Comparison of ENCODE assay signal across 11 cellular contexts in genomic region chr11:61037694-61038093, GRCh38.
DNase-seq lines count a peak whose midpoint lies in the region; ATAC-seq and TF ChIP-seq lines count a peak whose summit lies in the region.
"Had no signal": no experiment of that assay in that cellular context is flagged by ENCODE, and none has a peak within 500 bp of the region (broad histone marks: within the 10 kb centered on the region; RNA-seq: fewer than 3 reads in every experiment).

No MANE protein-coding gene starts in this region.

- TF ChIP-seq CTCF in right atrium auricular region (IDR thresholded peaks at IDR 0.05) (no peak), fibroblast of pulmonary artery (IDR thresholded peaks at IDR 0.05; ENCODE audit: low read length, missing control alignments) (no peak), thyroid gland (IDR thresholded peaks at IDR 0.05) (no peak), spleen (IDR thresholded peaks at IDR 0.05 in 8 of 11, conservative IDR thresholded peaks at IDR 0.05 in 3 of 11) (no peak)

- peak overlapping the region; percentile 82 for H3K27ac Mint-ChIP-seq in activated T-cell treated with anti-CD3 and anti-CD28 coated beads, Interleukin-2, amount 50 U/mL, for 72 hours

- H3K27ac ChIP-seq in right atrium auricular region (no peak overlapping the region), thyroid gland (no peak overlapping the region), spleen (no peak overlapping the region)
- H3K27ac ChIP-seq: right lobe of liver had no signal

- TF ChIP-seq POLR2A in thyroid gland (IDR thresholded peaks at IDR 0.05), result no peak
- TF ChIP-seq POLR2A in spleen (IDR thresholded peaks at IDR 0.05), result no peak

- peak overlapping the region; percentile 71 to 72 for H3K4me3 Mint-ChIP-seq in activated T-cell treated with anti-CD3 and anti-CD28 coated beads, Interleukin-2, amount 50 U/mL, for 72 hours

- H3K9me3 ChIP-seq in right atrium auricular region (no peaks in the 10 kb centered on the region), thyroid gland (no peaks in the 10 kb centered on the region), spleen (no peaks in the 10 kb centered on the region)
- H3K9me3 ChIP-seq: right lobe of liver had no signal

- 10 to 19% methylated on average over 3 of the region's 3 CpGs for WGBS in thyroid gland, 2 donors
- 41 to 47% (median 45%) methylated on average over 3 of the region's 3 CpGs for WGBS in spleen, 5 donors

- no peak for ATAC-seq in left ventricle myocardium superior
- ATAC-seq in activated T-cell treated with anti-CD3 and anti-CD28 coated beads, Interleukin-2, amount 50 U/mL, for 72 hours (replicated peaks in 1 of 2), result peak; percentile 44 to 45
- no peak for ATAC-seq in HG03354 (IDR thresholded peaks at IDR 0.05; ENCODE audit: poor library complexity, severe bottlenecking, unreplicated experiment)
- no peak for ATAC-seq in HG02642 (IDR thresholded peaks at IDR 0.05; ENCODE audit: poor library complexity, unreplicated experiment)
- ATAC-seq: right lobe of liver had no signal

- peaks cover 5 to 19% of the 10 kb centered on the region in 2 donors for H3K36me3 Mint-ChIP-seq in activated T-cell treated with anti-CD3 and anti-CD28 coated beads, Interleukin-2, amount 50 U/mL, for 72 hours (ENCODE audit: insufficient read depth in 2 of 2)

- H3K27me3 ChIP-seq in right atrium auricular region, result no peaks in the 10 kb centered on the region
- no peaks in the 10 kb centered on the region for H3K27me3 ChIP-seq in thyroid gland
- no peaks in the 10 kb centered on the region for H3K27me3 ChIP-seq in spleen (replicated peaks in 1 of 7)
- H3K27me3 ChIP-seq: right lobe of liver had no signal

- H3K36me3 ChIP-seq in right atrium auricular region (no peaks in the 10 kb centered on the region), thyroid gland (no peaks in the 10 kb centered on the region), spleen (no peaks in the 10 kb centered on the region)
- H3K36me3 ChIP-seq: right lobe of liver had no signal

- intact Hi-C loops in left ventricle myocardium superior (cut with micrococcal nuclease) (no loop called here), thyroid gland (cut with DNase I) (no loop called here), spleen (cut with DNase I; ENCODE audit: low total_unique reads) (no loop called here)

- peaks cover 0 to 5% of the 10 kb centered on the region in 2 donors for H3K4me1 ChIP-seq in right atrium auricular region
- no peaks in the 10 kb centered on the region for H3K4me1 ChIP-seq in thyroid gland
- peaks cover 8 to 24% (median 16%) of the 10 kb centered on the region in 6 donors for H3K4me1 ChIP-seq in spleen
- H3K4me1 ChIP-seq: right lobe of liver had no signal

- no peaks in the 10 kb centered on the region for H3K9me3 Mint-ChIP-seq in activated T-cell treated with anti-CD3 and anti-CD28 coated beads, Interleukin-2, amount 50 U/mL, for 72 hours

- DNase-seq in left ventricle myocardium superior (peak; percentile 48), right atrium auricular region (ENCODE audit: low spot score) (no peak), fibroblast of pulmonary artery (ENCODE audit: low read depth) (peak; percentile 10), thyroid gland (peak; percentile 73 to 80), spleen (no peak)
- no peak for DNase-seq in activated T-cell treated with anti-CD3 and anti-CD28 coated beads, Interleukin-2, amount 50 U/mL, for 72 hours
- DNase-seq: C1 segment of cervical spinal cord, NCI-H1436 treated with DMSO at 0.1 percent for 48 hours, right lobe of liver had no signal

- H3K27me3 Mint-ChIP-seq in activated T-cell treated with anti-CD3 and anti-CD28 coated beads, Interleukin-2, amount 50 U/mL, for 72 hours (ENCODE audit: low read depth), result no peaks in the 10 kb centered on the region

- H3K4me1 Mint-ChIP-seq in activated T-cell treated with anti-CD3 and anti-CD28 coated beads, Interleukin-2, amount 50 U/mL, for 72 hours (ENCODE audit: low read depth), result peaks cover 96% of the 10 kb centered on the region

- no peak overlapping the region for H3K4me3 ChIP-seq in right atrium auricular region
- no peak overlapping the region for H3K4me3 ChIP-seq in fibroblast of pulmonary artery (replicated peaks; ENCODE audit: low read depth, low read length)
- no peak overlapping the region for H3K4me3 ChIP-seq in thyroid gland (replicated peaks in 1 of 3)
- H3K4me3 ChIP-seq in spleen, result no peak overlapping the region
- H3K4me3 ChIP-seq: right lobe of liver had no signal

Comparison
In these comparisons a context has a peak if more than half of its experiments do, and no peak if none do; other contexts are left out.
1. DNase-seq: peak in left ventricle myocardium superior (single experiment), fibroblast of pulmonary artery (single experiment) and thyroid gland (2 of 2); none in right atrium auricular region (single experiment), activated T-cell treated with anti-CD3 and anti-CD28 coated beads, Interleukin-2, amount 50 U/mL, for 72 hours (0 of 2) and spleen (single experiment).
2. ATAC-seq: peak in activated T-cell treated with anti-CD3 and anti-CD28 coated beads, Interleukin-2, amount 50 U/mL, for 72 hours (2 of 2); none in left ventricle myocardium superior (single experiment), HG03354 (single experiment) and HG02642 (single experiment).